1 cellular context compared by ENCODE assay signal in genomic region chr7:43462836-43463235, GRCh38.
TF ChIP-seq lines count a peak whose summit lies in the region.

No MANE protein-coding gene starts in this region.

TF ChIP-seq in GM23338, 12 proteins besides CTCF, POLR2A, EP300 and RAD21 (continued from another document):
- no peak for TF ChIP-seq ZNF331 (CRISPR knock-in tag; IDR thresholded peaks at IDR 0.05; ENCODE audit: low read depth)
- TF ChIP-seq EZH2phosphoT487 (IDR thresholded peaks at IDR 0.05; ENCODE audit: unreplicated experiment): no peak
- TF ChIP-seq ZNF462 (CRISPR knock-in tag; IDR thresholded peaks at IDR 0.05): no peak
